ENCODE assay signal across 1 cellular context in genomic region chrX:112877771-112878173, GRCh38.
TF ChIP-seq lines count a peak whose summit lies in the region.

No MANE protein-coding gene starts in this region.

TF ChIP-seq in GM12878, 131 proteins besides CTCF, POLR2A, EP300 and RAD21:
- no peak for TF ChIP-seq ZBTB40 (IDR thresholded peaks at IDR 0.05; ENCODE audit: borderline replicate concordance)
- TF ChIP-seq RBBP5 (conservative IDR thresholded peaks at IDR 0.05) = no peak
- no peak for TF ChIP-seq POLR2AphosphoS2 (IDR thresholded peaks at IDR 0.05; ENCODE audit: low read depth, low read length)
- no peak for TF ChIP-seq BACH1 (IDR thresholded peaks at IDR 0.05; ENCODE audit: borderline replicate concordance)
- TF ChIP-seq RAD51 (IDR thresholded peaks at IDR 0.05) = no peak
- no peak for TF ChIP-seq KAT2A (conservative IDR thresholded peaks at IDR 0.05; ENCODE audit: control insufficient read depth, low read depth, low read length)
- no peak for TF ChIP-seq FOXM1 (IDR thresholded peaks at IDR 0.05; ENCODE audit: low read depth, low read length)
- TF ChIP-seq ZNF592 (IDR thresholded peaks at IDR 0.05) = no peak
- TF ChIP-seq TCF7 (IDR thresholded peaks at IDR 0.05; ENCODE audit: borderline replicate concordance) = no peak
- TF ChIP-seq IKZF1 (conservative IDR thresholded peaks at IDR 0.05) = no peak
- TF ChIP-seq CHD2 (IDR thresholded peaks at IDR 0.05; ENCODE audit: borderline replicate concordance, low read depth, low read length) = no peak
- no peak for TF ChIP-seq NBN (IDR thresholded peaks at IDR 0.05)
